In the genomic region with DNA sequence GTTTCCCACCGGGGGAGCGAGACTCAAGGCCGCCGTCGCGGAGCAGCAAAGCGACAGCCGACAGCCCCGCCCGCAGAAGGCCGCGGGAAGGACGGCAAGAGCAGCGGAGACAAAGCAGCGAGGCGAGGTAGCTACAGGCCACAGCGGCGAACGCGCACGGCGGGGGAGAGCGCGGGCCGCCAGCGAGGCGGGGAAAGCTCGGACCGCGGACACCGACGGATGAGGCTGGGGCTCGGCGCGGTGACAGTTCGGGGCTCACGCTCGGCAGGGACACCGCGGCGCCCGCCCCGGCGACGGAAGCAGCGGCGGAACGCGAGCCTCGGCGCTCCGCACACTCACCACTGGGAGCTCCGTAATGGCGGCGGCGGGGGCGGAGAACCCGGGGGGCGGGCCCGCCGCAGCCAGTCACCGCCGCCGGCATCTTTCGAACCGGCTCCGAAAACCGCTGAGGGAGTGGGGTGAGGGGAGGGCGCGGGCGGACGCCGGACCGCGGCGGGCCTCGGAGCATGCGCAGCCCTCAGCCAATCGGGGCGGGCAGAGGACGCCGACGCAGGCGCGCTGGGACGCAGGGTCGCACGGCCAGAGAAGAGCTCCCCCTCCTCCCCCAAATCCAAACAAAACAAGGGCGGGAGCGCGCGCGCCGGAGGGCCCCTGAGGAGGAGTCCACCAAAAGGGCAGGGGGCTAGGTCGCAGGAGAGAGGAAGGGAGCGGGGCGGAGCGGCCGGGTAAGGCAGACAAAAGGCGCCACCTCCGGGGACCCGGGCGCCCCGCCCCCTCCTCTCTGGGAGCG, we compare ENCODE assay signal across 8 cellular contexts. TPM values are rescaled to one million over a fixed set of nuclear protein-coding genes. Genes with fewer than 3 reads are reported as not detected.
A peak's percentile ranks its signal among the peaks of the same experiment; 100 is the strongest.
DNase-seq lines count a peak whose midpoint lies in the region; ATAC-seq and TF ChIP-seq lines count a peak whose summit lies in the region.

No MANE protein-coding gene starts in this region.

- no peaks in the 10 kb centered on the region for H3K27me3 ChIP-seq in left ventricle myocardium inferior (ENCODE audit: low read depth)

- in situ Hi-C loops in GM13977 (cut with MboI; ENCODE audit: low pct_unique_long_range_greater_than_20kb, low sequenced_read_pairs, unreplicated experiment), result no loop called here

- intact Hi-C loops in left ventricle myocardium inferior (cut with micrococcal nuclease), result no loop called here

- TF ChIP-seq CTCF in GM13977 (IDR thresholded peaks at IDR 0.05; ENCODE audit: extremely low read depth, insufficient read depth, missing control alignments) (no peak), left ventricle myocardium inferior (IDR thresholded peaks at IDR 0.05; ENCODE audit: borderline replicate concordance) (no peak), progenitor cell of endocrine pancreas (IDR thresholded peaks at IDR 0.05; ENCODE audit: unreplicated experiment) (no peak)

- peak; percentile 96 for DNase-seq in GM13977 (ENCODE audit: low spot score)
- peak; percentile 94 for DNase-seq in NCI-H146 (lab: John Stamatoyannopoulos, UW)
- peak; percentile 86 to 97 (median 92) for DNase-seq in T-cell
- DNase-seq in amniotic stem cell (lab: John Stamatoyannopoulos, UW), result peak; percentile 87
- DNase-seq in left ventricle myocardium inferior, result peak; percentile 94
- peak; percentile 95 for DNase-seq in progenitor cell of endocrine pancreas (ENCODE audit: low spot score, unreplicated experiment)
- DNase-seq in ureter (ENCODE audit: low spot score), result peak; percentile 96

- H3K9me3 Mint-ChIP-seq in T-cell (no peaks in the 10 kb centered on the region), progenitor cell of endocrine pancreas (ENCODE audit: low read depth) (no peaks in the 10 kb centered on the region)

- no peaks in the 10 kb centered on the region for H3K36me3 Mint-ChIP-seq in T-cell
- H3K36me3 Mint-ChIP-seq in progenitor cell of endocrine pancreas (ENCODE audit: insufficient read depth), result no peaks in the 10 kb centered on the region

- CTCF ChIA-PET in T-cell (lab: Charles Lee), result interaction anchor here in 1 of 2 donors (0.8 to 2.1 kb wide), 5 partner anchors 44 to 1268 kb away, joined by 3 to 6 read pairs (median 5); no protein-coding TSS in a partner anchor

- H3K4me3 Mint-ChIP-seq in T-cell (peak overlapping the region; percentile 98 to 100 (median 99)), progenitor cell of endocrine pancreas (ENCODE audit: low read depth) (peak overlapping the region; percentile 100)

- POLR2A ChIA-PET in T-cell (lab: Charles Lee), result interaction anchor here (0.6 to 1.5 kb wide), 9 partner anchors 9 to 1122 kb away, joined by 3 to 8 read pairs (median 5); a partner anchor contains a TSS

- peak; percentile 71 for ATAC-seq in HG02870 (IDR thresholded peaks at IDR 0.05; ENCODE audit: unreplicated experiment)
- peak; percentile 76 to 78 (median 78) for ATAC-seq in T-cell (replicated peaks in 1 of 4)

- no peaks in the 10 kb centered on the region for H3K27me3 Mint-ChIP-seq in T-cell
- no peaks in the 10 kb centered on the region for H3K27me3 Mint-ChIP-seq in progenitor cell of endocrine pancreas

- H3K4me1 ChIP-seq in left ventricle myocardium inferior, result peaks cover 57% of the 10 kb centered on the region

- H3K4me3 ChIP-seq in left ventricle myocardium inferior, result peak overlapping the region; percentile 91

- H3K4me1 Mint-ChIP-seq in T-cell (peaks cover 40 to 45% (median 41%) of the 10 kb centered on the region in 3 donors), progenitor cell of endocrine pancreas (ENCODE audit: low read depth) (peaks cover 23% of the 10 kb centered on the region)

- no peaks in the 10 kb centered on the region for H3K36me3 ChIP-seq in left ventricle myocardium inferior

- H3K27ac Mint-ChIP-seq in T-cell (peak overlapping the region; percentile 96 to 98), progenitor cell of endocrine pancreas (peak overlapping the region; percentile 99)

- no peaks in the 10 kb centered on the region for H3K9me3 ChIP-seq in left ventricle myocardium inferior (replicated peaks)

- H3K27ac ChIP-seq in left ventricle myocardium inferior (replicated peaks), result peak overlapping the region; percentile 96

RNA-seq across cellular contexts. Expression of a gene that starts 0.6 kb away (rescaled TPM):
- total RNA-seq in T-cell (100 to 1,000 TPM; 248 to 279 (median 270) TPM), left ventricle myocardium inferior (118 TPM), progenitor cell of endocrine pancreas (361 and 385 TPM in 2 replicates), ureter (186 TPM)

RNA-seq across cellular contexts. Expression of a gene that starts 54.0 kb away (rescaled TPM):
- total RNA-seq in T-cell (under 1 TPM; 0.07 to 0.58 (median 0.33) TPM), left ventricle myocardium inferior (not detected), progenitor cell of endocrine pancreas (0.53 and 1.2 TPM in 2 replicates), ureter (0.49 TPM)

Comparison
In these comparisons a context has a peak if more than half of its experiments do, and no peak if none do; other contexts are left out.
1. Peak in every context shown above with its lines: DNase-seq, ATAC-seq, H3K4me3 ChIP-seq and H3K27ac ChIP-seq.